ENCODE assay signal across 15 cellular contexts in genomic region chr21:44010429-44010828, GRCh38. TPM values are rescaled to one million over a fixed set of nuclear protein-coding genes. Genes with fewer than 3 reads are reported as not detected.
DNase-seq lines count a peak whose midpoint lies in the region; ATAC-seq and TF ChIP-seq lines count a peak whose summit lies in the region.
"Had no signal": no experiment of that assay in that cellular context is flagged by ENCODE, and none has a peak within 500 bp of the region (broad histone marks: within the 10 kb centered on the region; RNA-seq: fewer than 3 reads in every experiment).

No MANE protein-coding gene starts in this region.

- H3K36me3 ChIP-seq in adrenal gland (replicated peaks in 1 of 2) (no peaks in the 10 kb centered on the region), Peyer's patch (no peaks in the 10 kb centered on the region)
- H3K36me3 ChIP-seq: tibial artery had no signal

- no peaks in the 10 kb centered on the region for H3K27me3 Mint-ChIP-seq in activated naive CD4-positive, alpha-beta T cell treated with anti-CD3 and anti-CD28 coated beads, Interleukin-2, amount 10 ng/mL, durations not matched to agents 7 days and 5 days
- H3K27me3 Mint-ChIP-seq in chondrocyte (ENCODE audit: low read depth) = no peaks in the 10 kb centered on the region

- intact Hi-C loops in adrenal gland (cut with DNase I) = no loop called here

- H3K36me3 Mint-ChIP-seq in activated naive CD4-positive, alpha-beta T cell treated with anti-CD3 and anti-CD28 coated beads, Interleukin-2, amount 10 ng/mL, durations not matched to agents 7 days and 5 days = peaks cover 19% of the 10 kb centered on the region
- peaks cover 1% of the 10 kb centered on the region for H3K36me3 Mint-ChIP-seq in chondrocyte (ENCODE audit: low read depth)
- H3K36me3 Mint-ChIP-seq in stimulated activated effector memory CD8-positive, alpha-beta T cell treated with anti-CD3 and anti-CD28 coated beads, Interleukin-12 subunit alpha, Interleukin-12 subunit beta, amount 100 ng/mL, for 72 hours = peaks cover 26% of the 10 kb centered on the region

- 59 to 82% (median 80%) methylated on average over 4 to 9 of the region's 9 CpGs for WGBS in adrenal gland, 4 donors

- peak overlapping the region; percentile 19 for H3K4me3 Mint-ChIP-seq in activated naive CD4-positive, alpha-beta T cell treated with anti-CD3 and anti-CD28 coated beads, Interleukin-2, amount 10 ng/mL, durations not matched to agents 7 days and 5 days
- H3K4me3 Mint-ChIP-seq in chondrocyte (ENCODE audit: unreplicated experiment) = peak overlapping the region; percentile 20
- H3K4me3 Mint-ChIP-seq in stimulated activated effector memory CD8-positive, alpha-beta T cell treated with anti-CD3 and anti-CD28 coated beads, Interleukin-12 subunit alpha, Interleukin-12 subunit beta, amount 100 ng/mL, for 72 hours = no peak overlapping the region

- ATAC-seq in stimulated activated effector memory CD8-positive, alpha-beta T cell treated with anti-CD3 and anti-CD28 coated beads, Interleukin-12 subunit alpha, Interleukin-12 subunit beta, amount 100 ng/mL, for 72 hours = no peak
- ATAC-seq: right cardiac atrium, Right ventricle myocardium inferior had no signal

- H3K27ac Mint-ChIP-seq in activated naive CD4-positive, alpha-beta T cell treated with anti-CD3 and anti-CD28 coated beads, Interleukin-2, amount 10 ng/mL, durations not matched to agents 7 days and 5 days = peak overlapping the region; percentile 6
- peak overlapping the region; percentile 88 for H3K27ac Mint-ChIP-seq in chondrocyte (ENCODE audit: unreplicated experiment)
- H3K27ac Mint-ChIP-seq in stimulated activated effector memory CD8-positive, alpha-beta T cell treated with anti-CD3 and anti-CD28 coated beads, Interleukin-12 subunit alpha, Interleukin-12 subunit beta, amount 100 ng/mL, for 72 hours = peak overlapping the region; percentile 16

- H3K4me1 ChIP-seq in adrenal gland (replicated peaks in 1 of 2) = peaks cover 17 to 29% of the 10 kb centered on the region in 2 donors
- peaks cover 0 to 17% (median 6%) of the 10 kb centered on the region in 4 donors for H3K4me1 ChIP-seq in Peyer's patch

- TF ChIP-seq POLR2A in adrenal gland (IDR thresholded peaks at IDR 0.05) (no peak), Peyer's patch (IDR thresholded peaks at IDR 0.05) (no peak)

- DNase-seq in activated naive CD4-positive, alpha-beta T cell treated with anti-CD3 and anti-CD28 coated beads, Interleukin-2, amount 10 ng/mL, durations not matched to agents 7 days and 5 days = no peak
- DNase-seq in activated naive CD4-positive, alpha-beta T cell treated with anti-CD3 and anti-CD28 coated beads, Interleukin-2, amount 50 U/mL, for 16 hours = no peak
- DNase-seq in NOMO-1 treated with DMSO at 0.1 percent for 48 hours (lab: John Stamatoyannopoulos, UW; ENCODE audit: unreplicated experiment) (peak; percentile 34), chondrocyte (ENCODE audit: low spot score) (peak; percentile 59), NCI-H2171 treated with DMSO at 0.1 percent for 48 hours (lab: John Stamatoyannopoulos, UW) (no peak), adrenal gland (no peak), Peyer's patch (no peak)
- no peak for DNase-seq in stimulated activated effector memory CD8-positive, alpha-beta T cell treated with anti-CD3 and anti-CD28 coated beads, Interleukin-12 subunit alpha, Interleukin-12 subunit beta, amount 100 ng/mL, for 72 hours (ENCODE audit: low spot score in 2 of 2)
- DNase-seq: activated CD4-positive, alpha-beta T cell treated with anti-CD3 and anti-CD28 coated beads, Interleukin-2, amount 50 U/mL, for 1 hour; aorta; hypothalamus; midbrain; right cardiac atrium; tibial artery had no signal

- H3K9me3 Mint-ChIP-seq in activated naive CD4-positive, alpha-beta T cell treated with anti-CD3 and anti-CD28 coated beads, Interleukin-2, amount 10 ng/mL, durations not matched to agents 7 days and 5 days = no peaks in the 10 kb centered on the region
- H3K9me3 Mint-ChIP-seq in chondrocyte (ENCODE audit: low read depth) = peaks cover 5% of the 10 kb centered on the region
- H3K9me3 Mint-ChIP-seq in stimulated activated effector memory CD8-positive, alpha-beta T cell treated with anti-CD3 and anti-CD28 coated beads, Interleukin-12 subunit alpha, Interleukin-12 subunit beta, amount 100 ng/mL, for 72 hours = no peaks in the 10 kb centered on the region

- CTCF ChIA-PET in activated naive CD4-positive, alpha-beta T cell treated with anti-CD3 and anti-CD28 coated beads, Interleukin-2, amount 10 ng/mL, durations not matched to agents 7 days and 5 days (lab: Charles Lee) = no interaction called here

- peaks cover 42% of the 10 kb centered on the region for H3K4me1 Mint-ChIP-seq in activated naive CD4-positive, alpha-beta T cell treated with anti-CD3 and anti-CD28 coated beads, Interleukin-2, amount 10 ng/mL, durations not matched to agents 7 days and 5 days
- peaks cover 76% of the 10 kb centered on the region for H3K4me1 Mint-ChIP-seq in chondrocyte (ENCODE audit: low read depth)
- peaks cover 36% of the 10 kb centered on the region for H3K4me1 Mint-ChIP-seq in stimulated activated effector memory CD8-positive, alpha-beta T cell treated with anti-CD3 and anti-CD28 coated beads, Interleukin-12 subunit alpha, Interleukin-12 subunit beta, amount 100 ng/mL, for 72 hours

- H3K4me3 ChIP-seq in adrenal gland (no peak overlapping the region), Peyer's patch (no peak overlapping the region)

- H3K27ac ChIP-seq in adrenal gland (no peak overlapping the region), Peyer's patch (no peak overlapping the region)

- H3K27me3 ChIP-seq in adrenal gland (no peaks in the 10 kb centered on the region), Peyer's patch (no peaks in the 10 kb centered on the region)
- H3K27me3 ChIP-seq: tibial artery had no signal

- H3K9me3 ChIP-seq in adrenal gland (replicated peaks in 1 of 3) (no peaks in the 10 kb centered on the region), Peyer's patch (no peaks in the 10 kb centered on the region)
- H3K9me3 ChIP-seq: tibial artery had no signal

- TF ChIP-seq CTCF in chondrocyte (IDR thresholded peaks at IDR 0.05) = no peak
- TF ChIP-seq CTCF in adrenal gland (IDR thresholded peaks at IDR 0.05) = no peak
- no peak for TF ChIP-seq CTCF in Peyer's patch (IDR thresholded peaks at IDR 0.05)

RNA-seq across cellular contexts. Expression of gene TRAPPC10, which starts 1.7 kb away (rescaled TPM):
- 31.0 to 41.8 TPM (median 37.0 TPM) in 3 replicates for total RNA-seq in chondrocyte
- total RNA-seq in adrenal gland = 10 to 100 TPM; 17.6 to 34.3 (median 27.4) TPM
- 10 to 100 TPM in 1 of 3 donors, 1 to 10 TPM in 2; 5.2 to 24.5 (median 9.3) TPM for polyA plus RNA-seq in adrenal gland
- total RNA-seq in Peyer's patch = 100 to 1,000 TPM in 1 of 4 donors, 10 to 100 TPM in 3; 62.2 to 153 (median 93.0) TPM

Comparison
In these comparisons a context has a peak if more than half of its experiments do, and no peak if none do; other contexts are left out.
1. DNase-seq: peak in NOMO-1 treated with DMSO at 0.1 percent for 48 hours (single experiment) and chondrocyte (single experiment); none in activated naive CD4-positive, alpha-beta T cell treated with anti-CD3 and anti-CD28 coated beads, Interleukin-2, amount 10 ng/mL, durations not matched to agents 7 days and 5 days (single experiment), activated naive CD4-positive, alpha-beta T cell treated with anti-CD3 and anti-CD28 coated beads, Interleukin-2, amount 50 U/mL, for 16 hours (single experiment), stimulated activated effector memory CD8-positive, alpha-beta T cell treated with anti-CD3 and anti-CD28 coated beads, Interleukin-12 subunit alpha, Interleukin-12 subunit beta, amount 100 ng/mL, for 72 hours (0 of 2), NCI-H2171 treated with DMSO at 0.1 percent for 48 hours (single experiment), adrenal gland (0 of 7) and Peyer's patch (0 of 3).
2. H3K27ac Mint-ChIP-seq: peak in every context shown above with its lines; median percentile 88 in chondrocyte; 16 in stimulated activated effector memory CD8-positive, alpha-beta T cell treated with anti-CD3 and anti-CD28 coated beads, Interleukin-12 subunit alpha, Interleukin-12 subunit beta, amount 100 ng/mL, for 72 hours; 6 in activated naive CD4-positive, alpha-beta T cell treated with anti-CD3 and anti-CD28 coated beads, Interleukin-2, amount 10 ng/mL, durations not matched to agents 7 days and 5 days.